In the genomic region with DNA sequence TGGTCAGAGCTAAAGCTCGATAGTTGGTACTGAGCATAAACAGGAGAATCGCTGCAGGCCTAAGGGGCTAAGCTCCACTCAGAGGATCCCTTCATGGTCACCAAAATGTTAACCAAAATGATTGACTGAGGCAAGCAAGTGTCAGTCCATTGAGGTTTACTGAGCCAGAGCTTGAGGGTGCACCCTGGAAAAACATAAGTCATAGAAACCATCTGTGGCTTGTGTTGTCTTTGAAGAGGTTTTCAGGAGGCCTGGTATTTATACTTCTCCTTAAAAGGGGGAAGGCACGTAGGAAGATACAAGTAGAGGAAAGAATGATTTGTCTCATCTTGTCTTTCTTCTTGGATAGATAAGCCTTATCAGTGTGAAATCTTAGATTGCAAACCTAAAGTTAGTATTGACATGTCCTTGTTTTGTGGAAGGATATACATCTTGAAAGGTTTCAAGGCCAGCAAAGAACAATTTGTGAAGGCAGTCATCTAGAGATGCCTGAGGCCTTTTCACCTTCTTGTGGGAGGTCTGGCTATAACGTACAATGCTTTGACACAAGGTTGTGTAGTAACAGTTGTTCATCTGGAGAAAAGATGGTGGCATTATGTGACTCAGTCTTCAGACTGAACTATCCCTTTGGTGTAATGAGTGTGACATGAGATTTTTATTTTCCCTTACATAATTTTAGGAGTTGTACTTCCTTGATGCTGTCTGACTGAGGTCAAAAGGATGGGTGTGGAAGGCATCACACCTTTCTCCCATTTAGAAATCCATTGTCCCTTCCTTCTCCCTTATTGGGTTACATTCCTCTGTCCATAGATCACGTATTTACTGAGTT, we compare ENCODE assay signal across 19 cellular contexts. TPM values are rescaled to one million over a fixed set of nuclear protein-coding genes. Genes with fewer than 3 reads are reported as not detected.
A peak's percentile ranks its signal among the peaks of the same experiment; 100 is the strongest.
DNase-seq lines count a peak whose midpoint lies in the region; ATAC-seq and TF ChIP-seq lines count a peak whose summit lies in the region.
"Had no signal": no experiment of that assay in that cellular context is flagged by ENCODE, and none has a peak within 500 bp of the region (broad histone marks: within the 10 kb centered on the region; RNA-seq: fewer than 3 reads in every experiment).

No MANE protein-coding gene starts in this region.

- H3K36me3 Mint-ChIP-seq in activated T-helper 1 cell treated with anti-CD3 and anti-CD28 coated beads, Interleukin-12 subunit alpha, Interleukin-12 subunit beta, Interleukin-2, Interleukin-4 antibody, amounts not matched to agents 30 ng/mL and 10 ng/mL and 1 ng/mL, durations not matched to agents 14 hours and 24 hours and 36 hours (ENCODE audit: low read depth) = no peaks in the 10 kb centered on the region
- H3K36me3 Mint-ChIP-seq: mesothelial cell of epicardium, WTC11 had no signal

- no peak for TF ChIP-seq CTCF in left lung (IDR thresholded peaks at IDR 0.05)

- DNase-seq in stimulated activated CD4-positive, alpha-beta T cell treated with anti-CD3 and anti-CD28 coated beads, Interleukin-15, amount 100 ng/mL, for 48 hours (ENCODE audit: low read depth in 2 of 2) = peak; percentile 12 to 13
- DNase-seq in stimulated activated CD4-positive, alpha-beta T cell treated with anti-CD3 and anti-CD28 coated beads, Interleukin-4, amount 100 ng/mL, for 1 hour = no peak
- no peak for DNase-seq in activated T-helper 1 cell treated with anti-CD3 and anti-CD28 coated beads, Interleukin-12 subunit alpha, Interleukin-12 subunit beta, Interleukin-2, Interleukin-4 antibody, amounts not matched to agents 30 ng/mL and 10 ng/mL and 1 ng/mL, durations not matched to agents 14 hours and 24 hours and 36 hours (ENCODE audit: low spot score)
- no peak for DNase-seq in left lung
- DNase-seq: dorsolateral prefrontal cortex, erythroblast, KG1, MV-4-11, NCI-H1930, NCI-H446 treated with DMSO at 0.1 percent for 48 hours had no signal

- peaks cover 0 to 24% of the 10 kb centered on the region in 2 donors for H3K4me1 ChIP-seq in left lung
- H3K4me1 ChIP-seq: gastroesophageal sphincter, prostate gland had no signal

- H3K4me3 Mint-ChIP-seq in activated T-helper 1 cell treated with anti-CD3 and anti-CD28 coated beads, Interleukin-12 subunit alpha, Interleukin-12 subunit beta, Interleukin-2, Interleukin-4 antibody, amounts not matched to agents 30 ng/mL and 10 ng/mL and 1 ng/mL, durations not matched to agents 14 hours and 24 hours and 36 hours = peak overlapping the region; percentile 3
- H3K4me3 Mint-ChIP-seq: mesothelial cell of epicardium, WTC11 had no signal

- H3K4me1 Mint-ChIP-seq in activated T-helper 1 cell treated with anti-CD3 and anti-CD28 coated beads, Interleukin-12 subunit alpha, Interleukin-12 subunit beta, Interleukin-2, Interleukin-4 antibody, amounts not matched to agents 30 ng/mL and 10 ng/mL and 1 ng/mL, durations not matched to agents 14 hours and 24 hours and 36 hours (ENCODE audit: low read depth) = peaks cover 20% of the 10 kb centered on the region
- H3K4me1 Mint-ChIP-seq: mesothelial cell of epicardium, WTC11 had no signal

- no peaks in the 10 kb centered on the region for H3K36me3 ChIP-seq in left lung
- H3K36me3 ChIP-seq: gastroesophageal sphincter, prostate gland, thoracic aorta had no signal

- intact Hi-C loops in activated T-helper 1 cell treated with anti-CD3 and anti-CD28 coated beads, Interleukin-12 subunit alpha, Interleukin-12 subunit beta, Interleukin-2, Interleukin-4 antibody, amounts not matched to agents 30 ng/mL and 10 ng/mL and 1 ng/mL, durations not matched to agents 14 hours and 24 hours and 36 hours (cut with micrococcal nuclease) = loop anchor here (1.0 to 5.0 kb wide), 3 partner anchors 34 to 193 kb away; no protein-coding TSS in a partner anchor
- intact Hi-C loops in left lung (cut with DNase I) = no loop called here

- peak overlapping the region in 1 of 2 donors; percentile 21 for H3K27ac ChIP-seq in left lung
- H3K27ac ChIP-seq: dorsolateral prefrontal cortex, gastroesophageal sphincter, prostate gland, thoracic aorta had no signal

- H3K27me3 Mint-ChIP-seq in activated T-helper 1 cell treated with anti-CD3 and anti-CD28 coated beads, Interleukin-12 subunit alpha, Interleukin-12 subunit beta, Interleukin-2, Interleukin-4 antibody, amounts not matched to agents 30 ng/mL and 10 ng/mL and 1 ng/mL, durations not matched to agents 14 hours and 24 hours and 36 hours (ENCODE audit: insufficient read depth) = peaks cover 45% of the 10 kb centered on the region

- H3K27me3 ChIP-seq in left lung = no peaks in the 10 kb centered on the region

- H3K9me3 Mint-ChIP-seq in activated T-helper 1 cell treated with anti-CD3 and anti-CD28 coated beads, Interleukin-12 subunit alpha, Interleukin-12 subunit beta, Interleukin-2, Interleukin-4 antibody, amounts not matched to agents 30 ng/mL and 10 ng/mL and 1 ng/mL, durations not matched to agents 14 hours and 24 hours and 36 hours = no peaks in the 10 kb centered on the region
- H3K9me3 Mint-ChIP-seq: WTC11 had no signal

- no peaks in the 10 kb centered on the region for H3K9me3 ChIP-seq in left lung
- H3K9me3 ChIP-seq: gastroesophageal sphincter, prostate gland, thoracic aorta had no signal

- ATAC-seq in left lung (peak; percentile 86), HG02610 (IDR thresholded peaks at IDR 0.05; ENCODE audit: unreplicated experiment) (no peak), GM18498 (IDR thresholded peaks at IDR 0.05; ENCODE audit: unreplicated experiment) (no peak), GM19023 (IDR thresholded peaks at IDR 0.05; ENCODE audit: unreplicated experiment) (no peak)
- ATAC-seq: gastroesophageal sphincter, WTC11 had no signal

- no peak overlapping the region for H3K4me3 ChIP-seq in left lung
- H3K4me3 ChIP-seq: dorsolateral prefrontal cortex, gastroesophageal sphincter, prostate gland, thoracic aorta had no signal

- peak overlapping the region; percentile 66 for H3K27ac Mint-ChIP-seq in activated T-helper 1 cell treated with anti-CD3 and anti-CD28 coated beads, Interleukin-12 subunit alpha, Interleukin-12 subunit beta, Interleukin-2, Interleukin-4 antibody, amounts not matched to agents 30 ng/mL and 10 ng/mL and 1 ng/mL, durations not matched to agents 14 hours and 24 hours and 36 hours
- H3K27ac Mint-ChIP-seq: mesothelial cell of epicardium, WTC11 had no signal

RNA-seq across cellular contexts. Expression of gene CEACAM6, which starts 14.7 kb away (rescaled TPM):
- total RNA-seq in activated T-helper 1 cell treated with anti-CD3 and anti-CD28 coated beads, Interleukin-12 subunit alpha, Interleukin-12 subunit beta, Interleukin-2, Interleukin-4 antibody, amounts not matched to agents 30 ng/mL and 10 ng/mL and 1 ng/mL, durations not matched to agents 14 hours and 24 hours and 36 hours = not detected in 2 replicates
- total RNA-seq in left lung = 1,000 to 10,000 TPM in 1 of 2 donors, 100 to 1,000 TPM in 1; 367 to 1,560 TPM
- total RNA-seq: mesothelial cell of epicardium, thoracic aorta had no signal

RNA-seq across cellular contexts. Expression of gene CEACAM5, which starts 32.2 kb away (rescaled TPM):
- not detected in 2 replicates for total RNA-seq in activated T-helper 1 cell treated with anti-CD3 and anti-CD28 coated beads, Interleukin-12 subunit alpha, Interleukin-12 subunit beta, Interleukin-2, Interleukin-4 antibody, amounts not matched to agents 30 ng/mL and 10 ng/mL and 1 ng/mL, durations not matched to agents 14 hours and 24 hours and 36 hours
- 10 to 100 TPM; 21.2 to 31.1 TPM for total RNA-seq in left lung
- total RNA-seq: dorsolateral prefrontal cortex, mesothelial cell of epicardium, thoracic aorta had no signal

RNA-seq across cellular contexts. Expression of gene CEACAM7, which starts 52.6 kb away (rescaled TPM):
- not detected in 2 replicates for total RNA-seq in activated T-helper 1 cell treated with anti-CD3 and anti-CD28 coated beads, Interleukin-12 subunit alpha, Interleukin-12 subunit beta, Interleukin-2, Interleukin-4 antibody, amounts not matched to agents 30 ng/mL and 10 ng/mL and 1 ng/mL, durations not matched to agents 14 hours and 24 hours and 36 hours
- total RNA-seq in left lung = under 1 TPM; 0.18 to 0.44 TPM
- total RNA-seq: cardiac septum, dorsolateral prefrontal cortex, mesothelial cell of epicardium, prostate gland, thoracic aorta had no signal

RNA-seq across cellular contexts. Expression of gene CEACAM3, which starts 55.8 kb away (rescaled TPM):
- total RNA-seq in activated T-helper 1 cell treated with anti-CD3 and anti-CD28 coated beads, Interleukin-12 subunit alpha, Interleukin-12 subunit beta, Interleukin-2, Interleukin-4 antibody, amounts not matched to agents 30 ng/mL and 10 ng/mL and 1 ng/mL, durations not matched to agents 14 hours and 24 hours and 36 hours = not detected in 2 replicates
- total RNA-seq in left lung = 1 to 10 TPM in 1 of 2 donors, under 1 TPM in 1; 0.87 to 8.6 TPM
- total RNA-seq: mesothelial cell of epicardium, thoracic aorta, WTC11 had no signal

Comparison
In these comparisons a context has a peak if more than half of its experiments do, and no peak if none do; other contexts are left out.
1. DNase-seq: peak in stimulated activated CD4-positive, alpha-beta T cell treated with anti-CD3 and anti-CD28 coated beads, Interleukin-15, amount 100 ng/mL, for 48 hours (2 of 2); none in stimulated activated CD4-positive, alpha-beta T cell treated with anti-CD3 and anti-CD28 coated beads, Interleukin-4, amount 100 ng/mL, for 1 hour (single experiment), activated T-helper 1 cell treated with anti-CD3 and anti-CD28 coated beads, Interleukin-12 subunit alpha, Interleukin-12 subunit beta, Interleukin-2, Interleukin-4 antibody, amounts not matched to agents 30 ng/mL and 10 ng/mL and 1 ng/mL, durations not matched to agents 14 hours and 24 hours and 36 hours (single experiment) and left lung (0 of 2).
2. RNA of gene CEACAM6, which starts 14.7 kb away (total RNA-seq): 367 to 1,560 TPM in left lung; not detected in activated T-helper 1 cell treated with anti-CD3 and anti-CD28 coated beads, Interleukin-12 subunit alpha, Interleukin-12 subunit beta, Interleukin-2, Interleukin-4 antibody, amounts not matched to agents 30 ng/mL and 10 ng/mL and 1 ng/mL, durations not matched to agents 14 hours and 24 hours and 36 hours; every median in the first group is over 100 times any median in the second.
3. RNA of gene CEACAM5, which starts 32.2 kb away (total RNA-seq): 21.2 to 31.1 TPM in left lung; not detected in activated T-helper 1 cell treated with anti-CD3 and anti-CD28 coated beads, Interleukin-12 subunit alpha, Interleukin-12 subunit beta, Interleukin-2, Interleukin-4 antibody, amounts not matched to agents 30 ng/mL and 10 ng/mL and 1 ng/mL, durations not matched to agents 14 hours and 24 hours and 36 hours; every median in the first group is over 10 times any median in the second.